ENCODE assay signal across 17 cellular contexts in genomic region chr4:126038492-126039236, GRCh38.
"Had no signal": no experiment of that assay in that cellular context is flagged by ENCODE, and none has a peak within 500 bp of the region (broad histone marks: within the 10 kb centered on the region; RNA-seq: fewer than 3 reads in every experiment).

No MANE protein-coding gene starts in this region.

- H3K36me3 Mint-ChIP-seq: activated naive CD4-positive, alpha-beta T cell treated with anti-CD3 and anti-CD28 coated beads, Interleukin-2, amount 10 ng/mL, durations not matched to agents 7 days and 5 days had no signal

- H3K27me3 Mint-ChIP-seq: activated CD4-positive, alpha-beta T cell treated with anti-CD3 and anti-CD28 coated beads, Interleukin-2, amount 10 ng/mL, durations not matched to agents 24 days and 14 days; activated naive CD4-positive, alpha-beta T cell treated with anti-CD3 and anti-CD28 coated beads, Interleukin-2, amount 10 ng/mL, durations not matched to agents 7 days and 5 days; activated naive CD8-positive, alpha-beta T cell treated with anti-CD3 and anti-CD28 coated beads, Interleukin-2, amount 50 U/mL, for 24 hours; effector memory CD8-positive, alpha-beta T cell; stimulated activated naive CD8-positive, alpha-beta T cell treated with anti-CD3 and anti-CD28 coated beads, Interleukin-15, Interleukin-2, amounts not matched to agents 100 ng/mL and 50 ng/mL, for 24 hours had no signal

- H3K4me3 ChIP-seq: esophagus squamous epithelium, lung, vagina had no signal

- H3K4me1 ChIP-seq: esophagus squamous epithelium, foreskin keratinocyte, vagina had no signal

- H3K9me3 Mint-ChIP-seq: activated CD4-positive, alpha-beta T cell treated with anti-CD3 and anti-CD28 coated beads, Interleukin-2, amount 10 ng/mL, durations not matched to agents 24 days and 14 days; activated naive CD4-positive, alpha-beta T cell treated with anti-CD3 and anti-CD28 coated beads, Interleukin-2, amount 10 ng/mL, durations not matched to agents 7 days and 5 days had no signal

- DNase-seq: activated CD4-positive, alpha-beta T cell treated with anti-CD3 and anti-CD28 coated beads, Interleukin-2, amount 10 ng/mL, durations not matched to agents 24 days and 14 days; activated CD8-positive, alpha-beta T cell treated with anti-CD3 and anti-CD28 coated beads, Interleukin-2, amount 10 ng/mL, durations not matched to agents 7 days and 5 days; activated naive CD4-positive, alpha-beta T cell treated with anti-CD3 and anti-CD28 coated beads, Interleukin-2, amount 10 ng/mL, durations not matched to agents 7 days and 5 days; activated naive CD8-positive, alpha-beta T cell treated with anti-CD3 and anti-CD28 coated beads, Interleukin-2, amount 50 U/mL, for 24 hours; activated T-cell treated with anti-CD3 and anti-CD28 coated beads, Interleukin-2, amount 50 U/mL, for 4 hours; anterior cingulate cortex; effector memory CD8-positive, alpha-beta T cell; esophagus squamous epithelium; foreskin keratinocyte; hippocampal formation; nephron progenitor cell; occipital lobe; trophoblast cell had no signal

- H3K36me3 ChIP-seq: esophagus squamous epithelium, vagina had no signal

- H3K4me3 Mint-ChIP-seq: activated CD4-positive, alpha-beta T cell treated with anti-CD3 and anti-CD28 coated beads, Interleukin-2, amount 10 ng/mL, durations not matched to agents 24 days and 14 days; activated CD8-positive, alpha-beta T cell treated with anti-CD3 and anti-CD28 coated beads, Interleukin-2, amount 10 ng/mL, durations not matched to agents 7 days and 5 days; activated naive CD4-positive, alpha-beta T cell treated with anti-CD3 and anti-CD28 coated beads, Interleukin-2, amount 10 ng/mL, durations not matched to agents 7 days and 5 days; activated naive CD8-positive, alpha-beta T cell treated with anti-CD3 and anti-CD28 coated beads, Interleukin-2, amount 50 U/mL, for 24 hours; activated T-cell treated with anti-CD3 and anti-CD28 coated beads, Interleukin-2, amount 50 U/mL, for 4 hours; effector memory CD8-positive, alpha-beta T cell; mesothelial cell of epicardium; nephron progenitor cell; stimulated activated naive CD8-positive, alpha-beta T cell treated with anti-CD3 and anti-CD28 coated beads, Interleukin-15, Interleukin-2, amounts not matched to agents 100 ng/mL and 50 ng/mL, for 24 hours had no signal

- H3K27me3 ChIP-seq: esophagus squamous epithelium, foreskin keratinocyte, vagina had no signal

- ATAC-seq: activated CD8-positive, alpha-beta T cell treated with anti-CD3 and anti-CD28 coated beads, Interleukin-2, amount 10 ng/mL, durations not matched to agents 7 days and 5 days; activated naive CD8-positive, alpha-beta T cell treated with anti-CD3 and anti-CD28 coated beads, Interleukin-2, amount 50 U/mL, for 24 hours; activated T-cell treated with anti-CD3 and anti-CD28 coated beads, Interleukin-2, amount 50 U/mL, for 4 hours; effector memory CD8-positive, alpha-beta T cell; foreskin keratinocyte had no signal

- H3K9me3 ChIP-seq: esophagus squamous epithelium, vagina had no signal

- H3K27ac Mint-ChIP-seq: activated CD4-positive, alpha-beta T cell treated with anti-CD3 and anti-CD28 coated beads, Interleukin-2, amount 10 ng/mL, durations not matched to agents 24 days and 14 days; activated CD8-positive, alpha-beta T cell treated with anti-CD3 and anti-CD28 coated beads, Interleukin-2, amount 10 ng/mL, durations not matched to agents 7 days and 5 days; activated naive CD4-positive, alpha-beta T cell treated with anti-CD3 and anti-CD28 coated beads, Interleukin-2, amount 10 ng/mL, durations not matched to agents 7 days and 5 days; activated naive CD8-positive, alpha-beta T cell treated with anti-CD3 and anti-CD28 coated beads, Interleukin-2, amount 50 U/mL, for 24 hours; effector memory CD8-positive, alpha-beta T cell; mesothelial cell of epicardium; nephron progenitor cell; stimulated activated naive CD8-positive, alpha-beta T cell treated with anti-CD3 and anti-CD28 coated beads, Interleukin-15, Interleukin-2, amounts not matched to agents 100 ng/mL and 50 ng/mL, for 24 hours had no signal

- H3K4me1 Mint-ChIP-seq: activated CD4-positive, alpha-beta T cell treated with anti-CD3 and anti-CD28 coated beads, Interleukin-2, amount 10 ng/mL, durations not matched to agents 24 days and 14 days; activated naive CD4-positive, alpha-beta T cell treated with anti-CD3 and anti-CD28 coated beads, Interleukin-2, amount 10 ng/mL, durations not matched to agents 7 days and 5 days; activated naive CD8-positive, alpha-beta T cell treated with anti-CD3 and anti-CD28 coated beads, Interleukin-2, amount 50 U/mL, for 24 hours; nephron progenitor cell had no signal

- H3K27ac ChIP-seq: esophagus squamous epithelium, foreskin keratinocyte, vagina had no signal
